ENCODE assay signal across 1 cellular context in genomic region chr5:157582731-157583580, GRCh38.
TF ChIP-seq lines count a peak whose summit lies in the region.

No MANE protein-coding gene starts in this region.

TF ChIP-seq in GM12878, 131 proteins besides CTCF, POLR2A, EP300 and RAD21 (continued from another document and continues in another):
- no peak for TF ChIP-seq POU2F2 (IDR thresholded peaks at IDR 0.05; ENCODE audit: borderline replicate concordance, low read depth, low read length)
- TF ChIP-seq SP1 (IDR thresholded peaks at IDR 0.05; ENCODE audit: low read depth, low read length) = no peak
- TF ChIP-seq RB1 (IDR thresholded peaks at IDR 0.05; ENCODE audit: borderline replicate concordance) = no peak
- TF ChIP-seq, protein P1, sequence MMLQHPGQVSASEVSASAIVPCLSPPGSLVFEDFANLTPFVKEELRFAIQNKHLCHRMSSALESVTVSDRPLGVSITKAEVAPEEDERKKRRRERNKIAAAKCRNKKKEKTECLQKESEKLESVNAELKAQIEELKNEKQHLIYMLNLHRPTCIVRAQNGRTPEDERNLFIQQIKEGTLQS (IDR thresholded peaks at IDR 0.05; ENCODE audit: borderline replicate concordance, extremely low read depth, low read depth, low read length) = no peak
- no peak for TF ChIP-seq MXI1 (IDR thresholded peaks at IDR 0.05; ENCODE audit: low read depth, low read length)
- 0 out of 2 replicates have a peak, but pooled peaks have one; percentile 16 for TF ChIP-seq CBFB (IDR thresholded peaks at IDR 0.05; ENCODE audit: low read depth)
- TF ChIP-seq IRF4 (IDR thresholded peaks at IDR 0.05; ENCODE audit: low read depth, low read length) = no peak
- TF ChIP-seq MEF2B (IDR thresholded peaks at IDR 0.05; ENCODE audit: partially characterized antibody, poor library complexity, severe bottlenecking) = no peak
- no peak for TF ChIP-seq CBX5 (IDR thresholded peaks at IDR 0.05; ENCODE audit: low read depth)
- no peak for TF ChIP-seq CHD4 (IDR thresholded peaks at IDR 0.05)
- no peak for TF ChIP-seq ZBTB40 (IDR thresholded peaks at IDR 0.05; ENCODE audit: borderline replicate concordance)
- no peak for TF ChIP-seq SPI1 (IDR thresholded peaks at IDR 0.05; ENCODE audit: borderline replicate concordance, insufficient read depth, low read depth, low read length)
- no peak for TF ChIP-seq MLLT1 (IDR thresholded peaks at IDR 0.05)
- TF ChIP-seq, protein P2, sequence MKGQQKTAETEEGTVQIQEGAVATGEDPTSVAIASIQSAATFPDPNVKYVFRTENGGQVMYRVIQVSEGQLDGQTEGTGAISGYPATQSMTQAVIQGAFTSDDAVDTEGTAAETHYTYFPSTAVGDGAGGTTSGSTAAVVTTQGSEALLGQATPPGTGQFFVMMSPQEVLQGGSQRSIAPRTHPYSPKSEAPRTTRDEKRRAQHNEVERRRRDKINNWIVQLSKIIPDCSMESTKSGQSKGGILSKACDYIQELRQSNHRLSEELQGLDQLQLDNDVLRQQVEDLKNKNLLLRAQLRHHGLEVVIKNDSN (IDR thresholded peaks at IDR 0.05; ENCODE audit: borderline replicate concordance, extremely low read length, insufficient read depth, low read depth, low read length) = no peak
- TF ChIP-seq, protein P3, sequence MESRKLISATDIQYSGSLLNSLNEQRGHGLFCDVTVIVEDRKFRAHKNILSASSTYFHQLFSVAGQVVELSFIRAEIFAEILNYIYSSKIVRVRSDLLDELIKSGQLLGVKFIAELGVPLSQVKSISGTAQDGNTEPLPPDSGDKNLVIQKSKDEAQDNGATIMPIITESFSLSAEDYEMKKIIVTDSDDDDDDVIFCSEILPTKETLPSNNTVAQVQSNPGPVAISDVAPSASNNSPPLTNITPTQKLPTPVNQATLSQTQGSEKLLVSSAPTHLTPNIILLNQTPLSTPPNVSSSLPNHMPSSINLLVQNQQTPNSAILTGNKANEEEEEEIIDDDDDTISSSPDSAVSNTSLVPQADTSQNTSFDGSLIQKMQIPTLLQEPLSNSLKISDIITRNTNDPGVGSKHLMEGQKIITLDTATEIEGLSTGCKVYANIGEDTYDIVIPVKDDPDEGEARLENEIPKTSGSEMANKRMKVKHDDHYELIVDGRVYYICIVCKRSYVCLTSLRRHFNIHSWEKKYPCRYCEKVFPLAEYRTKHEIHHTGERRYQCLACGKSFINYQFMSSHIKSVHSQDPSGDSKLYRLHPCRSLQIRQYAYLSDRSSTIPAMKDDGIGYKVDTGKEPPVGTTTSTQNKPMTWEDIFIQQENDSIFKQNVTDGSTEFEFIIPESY (IDR thresholded peaks at IDR 0.05) = no peak
- TF ChIP-seq ETV6 (conservative IDR thresholded peaks at IDR 0.05 in 1 of 2, IDR thresholded peaks at IDR 0.05 in 1 of 2; ENCODE audit: borderline replicate concordance in 1 of 2, low read depth in 1 of 2) = peak in 1 of 2 experiments; percentile 75; a peak in 2 of 4 replicates
- TF ChIP-seq CREM (IDR thresholded peaks at IDR 0.05; ENCODE audit: low read depth) = peak; percentile 42; the same call in 1 of the 2 replicates
- TF ChIP-seq CREB1 (IDR thresholded peaks at IDR 0.05; ENCODE audit: low read depth) = 0 out of 2 replicates have a peak, but pooled peaks have one; percentile 23
- no peak for TF ChIP-seq ZNF592 (IDR thresholded peaks at IDR 0.05)
- peak; percentile 82 for TF ChIP-seq NFIC (IDR thresholded peaks at IDR 0.05; ENCODE audit: low read depth, low read length)
- TF ChIP-seq ZNF622 (IDR thresholded peaks at IDR 0.05) = no peak
- TF ChIP-seq IKZF2 (IDR thresholded peaks at IDR 0.05) = peak; percentile 70 to 71; a peak in 3 of 4 replicates
- no peak for TF ChIP-seq GATAD2B (conservative IDR thresholded peaks at IDR 0.05; ENCODE audit: low read depth)
- TF ChIP-seq NR2F1 (conservative IDR thresholded peaks at IDR 0.05) = no peak
- TF ChIP-seq SMC3 (IDR thresholded peaks at IDR 0.05; ENCODE audit: borderline replicate concordance, low read length) = peak; percentile 20; the same call in 1 of the 2 replicates
- peak; percentile 9; the same call in 1 of the 2 replicates for TF ChIP-seq JUNB (IDR thresholded peaks at IDR 0.05)
- no peak for TF ChIP-seq POLR2AphosphoS5 (IDR thresholded peaks at IDR 0.05; ENCODE audit: low read length)
- no peak for TF ChIP-seq ZNF24 (IDR thresholded peaks at IDR 0.05)
- TF ChIP-seq POLR2AphosphoS2 (IDR thresholded peaks at IDR 0.05; ENCODE audit: low read depth, low read length) = no peak
- no peak for TF ChIP-seq BACH1 (IDR thresholded peaks at IDR 0.05; ENCODE audit: borderline replicate concordance)
- TF ChIP-seq ZNF687 (IDR thresholded peaks at IDR 0.05) = 0 out of 2 replicates have a peak, but pooled peaks have one; percentile 34
- TF ChIP-seq NR2C2 (IDR thresholded peaks at IDR 0.05; ENCODE audit: borderline replicate concordance, control insufficient read depth, insufficient read length, low read depth) = no peak
- no peak for TF ChIP-seq ELK1 (IDR thresholded peaks at IDR 0.05; ENCODE audit: low read depth, low read length)
- no peak for TF ChIP-seq TCF7 (IDR thresholded peaks at IDR 0.05; ENCODE audit: borderline replicate concordance)
- no peak for TF ChIP-seq NFXL1 (IDR thresholded peaks at IDR 0.05; ENCODE audit: borderline replicate concordance)
- TF ChIP-seq KDM1A (IDR thresholded peaks at IDR 0.05; ENCODE audit: borderline replicate concordance) = no peak
- TF ChIP-seq SREBF1 (IDR thresholded peaks at IDR 0.05; ENCODE audit: low read length) = no peak
- TF ChIP-seq PAX5 (IDR thresholded peaks at IDR 0.05; ENCODE audit: borderline replicate concordance, low read depth, low read length) = no peak
- TF ChIP-seq STAT3 (IDR thresholded peaks at IDR 0.05; ENCODE audit: low read depth, low read length) = 0 out of 2 replicates have a peak, but pooled peaks have one; percentile 44
- peak; percentile 84 for TF ChIP-seq RUNX3 (IDR thresholded peaks at IDR 0.05; ENCODE audit: low read length)
- no peak for TF ChIP-seq TCF12 (IDR thresholded peaks at IDR 0.05; ENCODE audit: low read depth, low read length)
- 0 out of 2 replicates have a peak, but pooled peaks have one; percentile 54 for TF ChIP-seq MTA3 (IDR thresholded peaks at IDR 0.05; ENCODE audit: borderline replicate concordance, low read length)
- TF ChIP-seq PBX3 (IDR thresholded peaks at IDR 0.05; ENCODE audit: insufficient replicate concordance, low read depth, low read length) = no peak
- no peak for TF ChIP-seq MYB (IDR thresholded peaks at IDR 0.05; ENCODE audit: borderline replicate concordance, low read depth, low read length)
